Comparison of ENCODE assay signal across 3 cellular contexts in genomic region chr17:38355256-38355655, GRCh38.
TF ChIP-seq lines count a peak whose summit lies in the region.

No MANE protein-coding gene starts in this region.

TF ChIP-seq in HEK293, 187 proteins besides CTCF, POLR2A, EP300 and RAD21:
- TF ChIP-seq ZBTB17 (tag by site-specific recombination; IDR thresholded peaks at IDR 0.05) (0 out of 2 replicates have a peak, but pooled peaks have one; percentile 12), ZNF26 (tag by site-specific recombination; IDR thresholded peaks at IDR 0.05) (no peak), ZNF341 (tag by site-specific recombination; IDR thresholded peaks at IDR 0.05; ENCODE audit: low read depth) (no peak), FEZF1 (tag by site-specific recombination; IDR thresholded peaks at IDR 0.05) (no peak), IKZF3 (tag by site-specific recombination; IDR thresholded peaks at IDR 0.05) (no peak), ZNF488 (tag by site-specific recombination; IDR thresholded peaks at IDR 0.05) (no peak)

TF ChIP-seq in K562, 482 proteins besides CTCF, POLR2A, EP300 and RAD21:
- no peak for TF ChIP-seq ZC3H11A (IDR thresholded peaks at IDR 0.05; ENCODE audit: low read depth, low read length)
- peak; percentile 18 for TF ChIP-seq RBM25 (IDR thresholded peaks at IDR 0.05; ENCODE audit: low read depth, low read length, severe bottlenecking)

TF ChIP-seq in neural cell, 6 proteins besides CTCF, POLR2A, EP300 and RAD21:
- TF ChIP-seq POLR2AphosphoS5 (IDR thresholded peaks at IDR 0.05) (no peak), REST (IDR thresholded peaks at IDR 0.05; ENCODE audit: borderline replicate concordance) (no peak), MXI1 (conservative IDR thresholded peaks at IDR 0.05; ENCODE audit: poor library complexity, severe bottlenecking) (no peak), TAF1 (IDR thresholded peaks at IDR 0.05; ENCODE audit: low read depth) (no peak), SMC3 (conservative IDR thresholded peaks at IDR 0.05; ENCODE audit: poor library complexity) (no peak), EZH2 (IDR thresholded peaks at IDR 0.05; ENCODE audit: borderline replicate concordance, insufficient read depth, low read length, poor library complexity, severe bottlenecking) (no peak)
